In genomic region chrX:40166582-40166981, GRCh38 we compare ENCODE assay signal across 10 cellular contexts.
DNase-seq lines count a peak whose midpoint lies in the region; ATAC-seq and TF ChIP-seq lines count a peak whose summit lies in the region.
"Had no signal": no experiment of that assay in that cellular context is flagged by ENCODE, and none has a peak within 500 bp of the region (broad histone marks: within the 10 kb centered on the region; RNA-seq: fewer than 3 reads in every experiment).

No MANE protein-coding gene starts in this region.

- H3K4me3 ChIP-seq in AG10803 (ENCODE audit: low read length) = no peak overlapping the region; the same call in 1 of the 2 replicates
- H3K4me3 ChIP-seq in SK-N-SH (ENCODE audit: low read depth in 2 of 2, low read length in 1 of 2) = no peak overlapping the region
- no peak overlapping the region for H3K4me3 ChIP-seq in hepatocyte
- H3K4me3 ChIP-seq in upper lobe of right lung = no peak overlapping the region

- peak overlapping the region in 1 of 2 experiments; percentile 91; a peak in 2 of 4 replicates for H3K27ac ChIP-seq in SK-N-SH (ENCODE audit: low read depth in 2 of 2, low read length in 1 of 2)
- H3K27ac ChIP-seq in hepatocyte = no peak overlapping the region
- no peak overlapping the region for H3K27ac ChIP-seq in upper lobe of right lung

- WGBS in SK-N-SH (ENCODE audit: low lambda C conversion rate) = 0% methylated on average over 3 of the region's 4 CpGs
- WGBS in hepatocyte (ENCODE audit: low lambda C conversion rate, missing lambda C conversion rate) = 23% methylated on average over 4 of the region's 4 CpGs

- peak; percentile 12 to 73; a peak in 2 of 4 replicates for TF ChIP-seq EP300 in SK-N-SH (IDR thresholded peaks at IDR 0.05; ENCODE audit: borderline replicate concordance in 1 of 2, low read depth in 1 of 2, low read length in 1 of 2)

- H4K20me1 ChIP-seq in SK-N-SH (ENCODE audit: insufficient read depth) (no peaks in the 10 kb centered on the region), hepatocyte (ENCODE audit: insufficient read depth, poor library complexity, severe bottlenecking) (no peaks in the 10 kb centered on the region)

- intact Hi-C loops in upper lobe of right lung (cut with DNase I) = no loop called here

- peak; percentile 76 for DNase-seq in AG10803 (ENCODE audit: low read depth)
- DNase-seq in EH (ENCODE audit: low read depth) = peak; percentile 73
- DNase-seq in SK-N-SH = peak; percentile 82
- peak; percentile 50 for DNase-seq in hepatocyte (ENCODE audit: low spot score)
- DNase-seq in putamen (ENCODE audit: low spot score) = no peak
- DNase-seq in upper lobe of right lung = no peak
- no peak for DNase-seq in OCI-M2 (lab: John Stamatoyannopoulos, UW; ENCODE audit: unreplicated experiment)
- DNase-seq: NCI-H2029 treated with DMSO at 0.1 percent for 48 hours had no signal

- no peaks in the 10 kb centered on the region for H3K36me3 ChIP-seq in SK-N-SH (replicated peaks in 1 of 2; ENCODE audit: control insufficient read depth in 1 of 2, insufficient read depth in 2 of 2, low read length in 1 of 2)
- H3K36me3 ChIP-seq in hepatocyte (replicated peaks; ENCODE audit: insufficient read depth, low read depth) = no peaks in the 10 kb centered on the region
- H3K36me3 ChIP-seq in upper lobe of right lung = no peaks in the 10 kb centered on the region

- H3K27me3 ChIP-seq in SK-N-SH (ENCODE audit: insufficient read depth) = peaks cover 59% of the 10 kb centered on the region
- peaks cover 25% of the 10 kb centered on the region for H3K27me3 ChIP-seq in hepatocyte
- no peaks in the 10 kb centered on the region for H3K27me3 ChIP-seq in upper lobe of right lung

- H3K79me2 ChIP-seq in SK-N-SH (ENCODE audit: insufficient read depth) (no peaks in the 10 kb centered on the region), hepatocyte (peaks cover 11% of the 10 kb centered on the region)

- no peak overlapping the region for H3K9ac ChIP-seq in SK-N-SH

- H3K4me2 ChIP-seq in SK-N-SH (peak overlapping the region; percentile 31; the same call in 1 of the 2 replicates), hepatocyte (peak overlapping the region; percentile 88)

- POLR2A ChIA-PET in SK-N-SH (lab: Yijun Ruan, JAX) = interaction anchor here (0.8 to 1.1 kb wide), 5 partner anchors 11 to 153 kb away, joined by 3 to 4 read pairs (median 3); no protein-coding TSS in a partner anchor

- TF ChIP-seq CTCF in AG10803 (conservative IDR thresholded peaks at IDR 0.05; ENCODE audit: low read length) (no peak), SK-N-SH (IDR thresholded peaks at IDR 0.05) (no peak), hepatocyte (IDR thresholded peaks at IDR 0.05; ENCODE audit: poor library complexity) (no peak), upper lobe of right lung (IDR thresholded peaks at IDR 0.05) (no peak)

- H3K9me3 ChIP-seq in SK-N-SH = no peaks in the 10 kb centered on the region
- no peaks in the 10 kb centered on the region for H3K9me3 ChIP-seq in hepatocyte (ENCODE audit: low read depth)
- H3K9me3 ChIP-seq in upper lobe of right lung = no peaks in the 10 kb centered on the region

- H3K4me1 ChIP-seq in SK-N-SH (ENCODE audit: control insufficient read depth in 1 of 2, insufficient read depth in 2 of 2, low read depth in 1 of 2, low read length in 1 of 2) (peaks cover 8 to 54% of the 10 kb centered on the region in 2 experiments; a peak in 3 of 4 replicates), hepatocyte (ENCODE audit: insufficient read depth) (peaks cover 50% of the 10 kb centered on the region), upper lobe of right lung (peaks cover 2% of the 10 kb centered on the region)

- no peaks in the 10 kb centered on the region for H3F3A ChIP-seq in SK-N-SH (replicated peaks; ENCODE audit: insufficient read depth)

- ATAC-seq in HG02852 (IDR thresholded peaks at IDR 0.05; ENCODE audit: unreplicated experiment) (no peak), upper lobe of right lung (no peak)
- ATAC-seq: esophagus mucosa had no signal

- TF ChIP-seq RAD21 in SK-N-SH (IDR thresholded peaks at IDR 0.05; ENCODE audit: low read length) = no peak

- no peak overlapping the region for H2AFZ ChIP-seq in SK-N-SH (ENCODE audit: low read depth)
- no peak overlapping the region for H2AFZ ChIP-seq in hepatocyte

- H3K9me2 ChIP-seq in SK-N-SH (no peaks in the 10 kb centered on the region), hepatocyte (replicated peaks; ENCODE audit: insufficient read depth) (no peaks in the 10 kb centered on the region)

- CTCF ChIA-PET in SK-N-SH (lab: Yijun Ruan, JAX) = interaction anchor here (1.2 to 1.6 kb wide), 3 partner anchors 10 to 101 kb away, joined by 3 to 5 read pairs (median 3); no protein-coding TSS in a partner anchor

TF ChIP-seq in SK-N-SH, 30 proteins besides CTCF, POLR2A, EP300 and RAD21:
- no peak for TF ChIP-seq TEAD4 (IDR thresholded peaks at IDR 0.05; ENCODE audit: borderline replicate concordance, insufficient read depth)
- TF ChIP-seq FOXM1 (IDR thresholded peaks at IDR 0.05; ENCODE audit: low read depth) = no peak
- no peak for TF ChIP-seq RXRA (IDR thresholded peaks at IDR 0.05; ENCODE audit: borderline replicate concordance, low read depth)
- TF ChIP-seq EZH2phosphoT487 (IDR thresholded peaks at IDR 0.05; ENCODE audit: borderline replicate concordance, low read depth) = no peak
- no peak for TF ChIP-seq GATA2 (CRISPR knock-in tag; IDR thresholded peaks at IDR 0.05)
- no peak for TF ChIP-seq RFX5 (IDR thresholded peaks at IDR 0.05; ENCODE audit: low read length)
- no peak; the same call in none of the 2 replicates for TF ChIP-seq RCOR1 (IDR thresholded peaks at IDR 0.05; ENCODE audit: low read length)
- peak; percentile 60 for TF ChIP-seq CHD2 (IDR thresholded peaks at IDR 0.05; ENCODE audit: low read length, partially characterized antibody)
- TF ChIP-seq SMC3 (IDR thresholded peaks at IDR 0.05; ENCODE audit: low read depth, low read length) = no peak
- peak; percentile 91 for TF ChIP-seq TCF12 (IDR thresholded peaks at IDR 0.05)
- no peak for TF ChIP-seq ELF1 (IDR thresholded peaks at IDR 0.05)
- no peak for TF ChIP-seq USF2 (IDR thresholded peaks at IDR 0.05; ENCODE audit: borderline replicate concordance, low read depth, low read length)
- no peak for TF ChIP-seq ZBTB33 (IDR thresholded peaks at IDR 0.05; ENCODE audit: borderline replicate concordance, low read depth)
- TF ChIP-seq MAX (IDR thresholded peaks at IDR 0.05; ENCODE audit: low read depth) = peak; percentile 26; the same call in 1 of the 2 replicates
- TF ChIP-seq SIN3A (IDR thresholded peaks at IDR 0.05; ENCODE audit: borderline replicate concordance, low read depth, low read length) = no peak
- TF ChIP-seq YY1 (IDR thresholded peaks at IDR 0.05; ENCODE audit: low read depth) = no peak
- no peak for TF ChIP-seq PBX3 (IDR thresholded peaks at IDR 0.05)
- TF ChIP-seq POLR2AphosphoS5 (IDR thresholded peaks at IDR 0.05; ENCODE audit: low read depth, low read length) = peak; percentile 46; the same call in 1 of the 2 replicates
- TF ChIP-seq USF1 (IDR thresholded peaks at IDR 0.05; ENCODE audit: borderline replicate concordance, low read depth) = no peak
- TF ChIP-seq NFIC (IDR thresholded peaks at IDR 0.05; ENCODE audit: borderline replicate concordance) = no peak
- TF ChIP-seq TAF1 (IDR thresholded peaks at IDR 0.05; ENCODE audit: borderline replicate concordance, low read depth, low read length) = no peak

Comparison
In these comparisons a context has a peak if more than half of its experiments do, and no peak if none do; other contexts are left out.
1. DNase-seq: peak in AG10803 (single experiment), EH (single experiment), SK-N-SH (single experiment) and hepatocyte (single experiment); none in putamen (single experiment), upper lobe of right lung (single experiment) and OCI-M2 (single experiment).